In genomic region chr4:125765936-125766335, GRCh38 we compare ENCODE assay signal across 21 cellular contexts.
A peak's percentile ranks its signal among the peaks of the same experiment; 100 is the strongest.
DNase-seq lines count a peak whose midpoint lies in the region; ATAC-seq and TF ChIP-seq lines count a peak whose summit lies in the region.
"Had no signal": no experiment of that assay in that cellular context is flagged by ENCODE, and none has a peak within 500 bp of the region (broad histone marks: within the 10 kb centered on the region; RNA-seq: fewer than 3 reads in every experiment).

No MANE protein-coding gene starts in this region.

- peaks cover 0 to 9% (median 0%) of the 10 kb centered on the region in 9 donors for H3K9me3 Mint-ChIP-seq in naive thymus-derived CD8-positive, alpha-beta T cell
- H3K9me3 Mint-ChIP-seq: GM23338 had no signal

- POLR2A ChIA-PET in naive thymus-derived CD8-positive, alpha-beta T cell (lab: Charles Lee) = no interaction called here

- H3K4me1 ChIP-seq in GM23248 (ENCODE audit: insufficient read depth) = no peaks in the 10 kb centered on the region
- no peaks in the 10 kb centered on the region for H3K4me1 ChIP-seq in mucosa of descending colon (ENCODE audit: low read depth)
- H3K4me1 ChIP-seq: HAP-1, Peyer's patch, SJCRH30 had no signal

- in situ Hi-C loops in GM23248 (cut with MboI) = no loop called here

- DNase-seq in AG08395 (ENCODE audit: low spot score) (peak; percentile 10), GM23248 (peak; percentile 43), choroid plexus epithelial cell (ENCODE audit: low read depth) (peak; percentile 52), fibroblast of pulmonary artery (ENCODE audit: low read depth) (peak; percentile 53), mucosa of descending colon (no peak), NCI-H345 treated with DMSO at 0.1 percent for 48 hours (lab: John Stamatoyannopoulos, UW; ENCODE audit: unreplicated experiment) (no peak)
- DNase-seq in naive thymus-derived CD8-positive, alpha-beta T cell = no peak
- DNase-seq: 8988T, Kasumi-1, MG63, NCI-H1048, NCI-H1436, NCI-H1930, NCI-H524 treated with DMSO at 0.1 percent for 48 hours, Peyer's patch, SJCRH30 had no signal

- no peaks in the 10 kb centered on the region for H3K79me2 ChIP-seq in GM23248 (ENCODE audit: insufficient read depth)

- no peaks in the 10 kb centered on the region for H3F3A ChIP-seq in GM23248 (ENCODE audit: insufficient read depth)

- no peak for ATAC-seq in naive thymus-derived CD8-positive, alpha-beta T cell
- ATAC-seq in GM19455 (IDR thresholded peaks at IDR 0.05; ENCODE audit: unreplicated experiment) (no peak), mucosa of descending colon (no peak)
- ATAC-seq: GM23338 had no signal

- no peaks in the 10 kb centered on the region for H3K4me1 Mint-ChIP-seq in naive thymus-derived CD8-positive, alpha-beta T cell
- H3K4me1 Mint-ChIP-seq: B cell, CD14-positive monocyte, GM23338 had no signal

- H3K4me2 ChIP-seq in GM23248 (ENCODE audit: unreplicated experiment) = no peak overlapping the region
- H3K4me2 ChIP-seq: GM23338 had no signal

- no peaks in the 10 kb centered on the region for H3K27me3 Mint-ChIP-seq in naive thymus-derived CD8-positive, alpha-beta T cell
- H3K27me3 Mint-ChIP-seq: B cell had no signal

- H3K9me3 ChIP-seq in GM23248 (ENCODE audit: low read depth) (no peaks in the 10 kb centered on the region), mucosa of descending colon (no peaks in the 10 kb centered on the region)
- H3K9me3 ChIP-seq: HAP-1, MG63, Peyer's patch, SJCRH30 had no signal

- no peak overlapping the region for H3K9ac ChIP-seq in GM23248

- TF ChIP-seq CTCF in choroid plexus epithelial cell (conservative IDR thresholded peaks at IDR 0.05; ENCODE audit: low read depth, low read length) (no peak), fibroblast of pulmonary artery (IDR thresholded peaks at IDR 0.05; ENCODE audit: low read length, missing control alignments) (no peak), mucosa of descending colon (IDR thresholded peaks at IDR 0.05) (no peak)

- no peak overlapping the region for H3K27ac ChIP-seq in GM23248
- H3K27ac ChIP-seq: Peyer's patch, SJCRH30 had no signal

- H3K36me3 Mint-ChIP-seq in naive thymus-derived CD8-positive, alpha-beta T cell = no peaks in the 10 kb centered on the region
- H3K36me3 Mint-ChIP-seq: CD14-positive monocyte had no signal

- no peak overlapping the region for H2AFZ ChIP-seq in GM23248
- H2AFZ ChIP-seq: GM23338 had no signal

- no peaks in the 10 kb centered on the region for H3K36me3 ChIP-seq in GM23248 (ENCODE audit: low read depth)
- no peaks in the 10 kb centered on the region for H3K36me3 ChIP-seq in mucosa of descending colon (ENCODE audit: low read depth)
- H3K36me3 ChIP-seq: HAP-1, MG63, Peyer's patch, SJCRH30 had no signal

- H3K4me3 Mint-ChIP-seq in naive thymus-derived CD8-positive, alpha-beta T cell = no peak overlapping the region
- H3K4me3 Mint-ChIP-seq: B cell, CD14-positive monocyte, GM23338 had no signal

- intact Hi-C loops in mucosa of descending colon (cut with DNase I, micrococcal nuclease) = no loop called here

- no peak overlapping the region for H3K27ac Mint-ChIP-seq in naive thymus-derived CD8-positive, alpha-beta T cell
- H3K27ac Mint-ChIP-seq: B cell, CD14-positive monocyte, GM23338 had no signal

- H3K4me3 ChIP-seq in GM23248 = no peak overlapping the region
- H3K4me3 ChIP-seq in choroid plexus epithelial cell (ENCODE audit: low read depth, low read length) = no peak overlapping the region
- no peak overlapping the region for H3K4me3 ChIP-seq in fibroblast of pulmonary artery (replicated peaks; ENCODE audit: low read depth, low read length)
- H3K4me3 ChIP-seq in mucosa of descending colon = no peak overlapping the region
- H3K4me3 ChIP-seq: GM23338, HAP-1, MG63, Peyer's patch, SJCRH30 had no signal

- H4K20me1 ChIP-seq in GM23248 (ENCODE audit: insufficient read depth) = no peaks in the 10 kb centered on the region

- H3K9me2 ChIP-seq in GM23248 (ENCODE audit: insufficient read depth) = no peaks in the 10 kb centered on the region

- H3K27me3 ChIP-seq in GM23248 (replicated peaks; ENCODE audit: insufficient read depth) = no peaks in the 10 kb centered on the region
- H3K27me3 ChIP-seq: MG63, Peyer's patch, SJCRH30 had no signal

Comparison
In these comparisons a context has a peak if more than half of its experiments do, and no peak if none do; other contexts are left out.
1. DNase-seq: peak in AG08395 (single experiment), GM23248 (single experiment), choroid plexus epithelial cell (single experiment) and fibroblast of pulmonary artery (single experiment); none in naive thymus-derived CD8-positive, alpha-beta T cell (0 of 10), mucosa of descending colon (0 of 3) and NCI-H345 treated with DMSO at 0.1 percent for 48 hours (single experiment).